Comparison of ENCODE assay signal across 9 cellular contexts in genomic region chr17:61398721-61399130, GRCh38. TPM values are rescaled to one million over a fixed set of nuclear protein-coding genes. Genes with fewer than 3 reads are reported as not detected.
A peak's percentile ranks its signal among the peaks of the same experiment; 100 is the strongest.
DNase-seq lines count a peak whose midpoint lies in the region; ATAC-seq, FAIRE-seq and TF ChIP-seq lines count a peak whose summit lies in the region.
"Had no signal": no experiment of that assay in that cellular context is flagged by ENCODE, and none has a peak within 500 bp of the region (broad histone marks: within the 10 kb centered on the region; RNA-seq: fewer than 3 reads in every experiment).

No MANE protein-coding gene starts in this region.

- TF ChIP-seq CTCF in Caco-2 (IDR thresholded peaks at IDR 0.05; ENCODE audit: insufficient read depth in 1 of 2, low read depth in 1 of 2, low read length in 1 of 2, severe bottlenecking in 1 of 2, unreplicated experiment in 1 of 2) = no peak
- no peak for TF ChIP-seq CTCF in esophagus squamous epithelium (IDR thresholded peaks at IDR 0.05)
- TF ChIP-seq CTCF in pancreas (IDR thresholded peaks at IDR 0.05) = no peak

- peaks cover 23% of the 10 kb centered on the region for H3K4me1 ChIP-seq in Caco-2
- H3K4me1 ChIP-seq in SJSA1 (replicated peaks) = peaks cover 38% of the 10 kb centered on the region
- H3K4me1 ChIP-seq in esophagus squamous epithelium = peaks cover 40 to 78% (median 49%) of the 10 kb centered on the region in 3 donors
- H3K4me1 ChIP-seq in pancreas = peaks cover 0 to 25% (median 10%) of the 10 kb centered on the region in 3 donors

- peak overlapping the region; percentile 72 for H3K4me3 ChIP-seq in Caco-2 (ENCODE audit: low read depth, low read length)
- peak overlapping the region; percentile 96 for H3K4me3 ChIP-seq in SJSA1
- peak overlapping the region; percentile 38 to 81 (median 53) for H3K4me3 ChIP-seq in esophagus squamous epithelium
- H3K4me3 ChIP-seq in pancreas = peak overlapping the region; percentile 10 to 62 (median 38)

- no peak for FAIRE-seq in pancreas (lab: Jason Lieb, UNC)

- CTCF ChIA-PET in Caco-2 (lab: Charles Lee) = interaction anchor here (1.2 to 2.7 kb wide), 3 partner anchors 11 to 427 kb away, joined by 5 to 12 read pairs (median 5); no protein-coding TSS in a partner anchor

- H3K9me3 Mint-ChIP-seq in Caco-2 (ENCODE audit: unreplicated experiment) = no peaks in the 10 kb centered on the region

- no peaks in the 10 kb centered on the region for H3K36me3 ChIP-seq in Caco-2 (ENCODE audit: control insufficient read depth, insufficient read depth, low read length)
- peaks cover 25% of the 10 kb centered on the region for H3K36me3 ChIP-seq in SJSA1
- no peaks in the 10 kb centered on the region for H3K36me3 ChIP-seq in esophagus squamous epithelium
- no peaks in the 10 kb centered on the region for H3K36me3 ChIP-seq in pancreas

- H3K9me3 ChIP-seq in Caco-2 (no peaks in the 10 kb centered on the region), SJSA1 (replicated peaks) (peaks cover 10% of the 10 kb centered on the region), esophagus squamous epithelium (no peaks in the 10 kb centered on the region), pancreas (no peaks in the 10 kb centered on the region)

- no peaks in the 10 kb centered on the region for H3K27me3 Mint-ChIP-seq in Caco-2 (ENCODE audit: insufficient read depth, unreplicated experiment)

- H3K27me3 ChIP-seq in Caco-2 (replicated peaks; ENCODE audit: control insufficient read depth, insufficient read depth, low read length) (no peaks in the 10 kb centered on the region), SJSA1 (replicated peaks) (no peaks in the 10 kb centered on the region), esophagus squamous epithelium (peaks cover 47 to 93% (median 58%) of the 10 kb centered on the region in 4 donors), pancreas (peaks cover 0 to 38% (median 7%) of the 10 kb centered on the region in 4 donors)

- intact Hi-C loops in Caco-2 (cut with micrococcal nuclease; ENCODE audit: unreplicated experiment) = loop anchor here (1.0 kb wide), 1 partner anchor 11 kb away; no protein-coding TSS in a partner anchor
- intact Hi-C loops in esophagus squamous epithelium (cut with DNase I) = loop anchor here (5.0 kb wide), 1 partner anchor 396 kb away; no protein-coding TSS in a partner anchor
- intact Hi-C loops in pancreas (cut with DNase I) = loop anchor here in 1 of 3 donors (10.0 kb wide), 1 partner anchor 394 kb away; no protein-coding TSS in a partner anchor

- peaks cover 26% of the 10 kb centered on the region for H3K36me3 Mint-ChIP-seq in Caco-2 (ENCODE audit: insufficient read depth, unreplicated experiment)

- peaks cover 24% of the 10 kb centered on the region for H3K4me1 Mint-ChIP-seq in Caco-2 (ENCODE audit: low read depth, unreplicated experiment)

- H3K4me3 Mint-ChIP-seq in Caco-2 (ENCODE audit: unreplicated experiment) = peak overlapping the region; percentile 85

- no peak for DNase-seq in Caco-2
- no peak for DNase-seq in SJSA1 (ENCODE audit: low read depth in 1 of 2, low spot score in 2 of 2)
- DNase-seq in esophagus squamous epithelium (lab: John Stamatoyannopoulos, UW) = no peak
- DNase-seq in pancreas = no peak
- DNase-seq in stimulated activated CD4-positive, alpha-beta T cell treated with anti-CD3 and anti-CD28 coated beads, Interleukin-2, amount 100 ng/mL, for 48 hours = no peak
- DNase-seq in anterior cingulate cortex (lab: John Stamatoyannopoulos, UW) = no peak
- DNase-seq: NCI-H2029 had no signal

- TF ChIP-seq POLR2A in esophagus squamous epithelium (IDR thresholded peaks at IDR 0.05) = no peak

- H3K27ac ChIP-seq in SJSA1 (peak overlapping the region; percentile 70), esophagus squamous epithelium (peak overlapping the region; percentile 79 to 92 (median 87)), pancreas (peak overlapping the region in 2 of 4 donors; percentile 16 to 44)

- H3K27ac Mint-ChIP-seq in Caco-2 (ENCODE audit: unreplicated experiment) = peak overlapping the region; percentile 78

- POLR2A ChIA-PET in Caco-2 (lab: Charles Lee) = interaction anchor here (0.6 kb wide), 1 partner anchor 41 kb away, joined by 3 read pairs; no protein-coding TSS in a partner anchor

- 1 to 6% methylated on average over 12 to 21 of the region's 34 CpGs for WGBS in esophagus squamous epithelium, 2 donors
- 5 to 6% methylated on average over 33 to 34 of the region's 34 CpGs for WGBS in pancreas, 2 donors

- peak in 3 of 4 donors; percentile 12 to 17 (median 16) for ATAC-seq in pancreas
- ATAC-seq in GM18520 (IDR thresholded peaks at IDR 0.05; ENCODE audit: unreplicated experiment) = no peak
- no peak for ATAC-seq in GM19324 (IDR thresholded peaks at IDR 0.05; ENCODE audit: low FRiP score, unreplicated experiment)

- no TSS peak for BruUV-seq in Caco-2 (replicated peaks; lab: Mats Ljungman, UMichigan)

RNA-seq across cellular contexts. Expression of gene TBX2, which starts 0.9 kb away (rescaled TPM):
- total RNA-seq in Caco-2 (2022) (8.9 and 11.5 TPM in 2 replicates), esophagus squamous epithelium (10 to 100 TPM in 1 of 4 donors, 1 to 10 TPM in 3; 2.2 to 13.4 (median 4.2) TPM), pancreas (1 to 10 TPM; 1.2 to 9.7 (median 2.3) TPM)
- 6.4 and 6.8 TPM in 2 replicates for total RNA-seq in SJSA1 (2014; rRNA removed; shearing (Covaris generic))
- polyA plus RNA-seq in pancreas = 10 to 100 TPM in 1 of 2 donors, 1 to 10 TPM in 1; 5.9 to 12.1 TPM

RNA-seq across cellular contexts. Expression of gene TBX4, which starts 53.5 kb away (rescaled TPM):
- total RNA-seq in Caco-2 (2022) = 2.5 TPM in 2 replicates
- total RNA-seq in SJSA1 (2014; rRNA removed; shearing (Covaris generic)) = 0.05 TPM in 1 of 2 replicates, not detected in the other
- not detected for total RNA-seq in esophagus squamous epithelium
- not detected for total RNA-seq in pancreas
- polyA plus RNA-seq in pancreas = not detected

Comparison
In these comparisons a context has a peak if more than half of its experiments do, and no peak if none do; other contexts are left out.
1. H3K4me3 ChIP-seq: peak in every context shown above with its lines; median percentile 96 in SJSA1; 72 in Caco-2; 53 in esophagus squamous epithelium; 38 in pancreas.
2. ATAC-seq: peak in pancreas (3 of 4); none in GM18520 (single experiment) and GM19324 (single experiment).